In genomic region chr20:25718896-25719809, GRCh38 we compare ENCODE assay signal across 8 cellular contexts. TPM values are rescaled to one million over a fixed set of nuclear protein-coding genes. Genes with fewer than 3 reads are reported as not detected.
DNase-seq lines count a peak whose midpoint lies in the region; ATAC-seq lines count a peak whose summit lies in the region.
"Not testable (repeated sequence)": the region's sequence is repeated elsewhere in the genome, so short reads cannot be mapped to it uniquely, and the experiment has no call there.

No MANE protein-coding gene starts in this region.

- H3K4me3 ChIP-seq in CD8-positive, alpha-beta memory T cell (ENCODE audit: low read length), result peak overlapping the region; percentile 36

- peaks cover 0 to 29% (median 8%) of the 10 kb centered on the region in 3 donors for H3K36me3 Mint-ChIP-seq in CD8-positive, alpha-beta memory T cell
- not testable (repeated sequence) for H3K36me3 Mint-ChIP-seq in effector memory CD8-positive, alpha-beta T cell (ENCODE audit: insufficient read depth)
- H3K36me3 Mint-ChIP-seq in memory B cell, result peaks cover 37% of the 10 kb centered on the region
- H3K36me3 Mint-ChIP-seq in stimulated activated naive CD8-positive, alpha-beta T cell treated with anti-CD3 and anti-CD28 coated beads, Interleukin-15, Interleukin-2, amounts not matched to agents 100 ng/mL and 50 ng/mL, for 24 hours (ENCODE audit: low read depth), result peaks cover 26% of the 10 kb centered on the region

- not testable (repeated sequence) for H3K4me1 ChIP-seq in CD8-positive, alpha-beta memory T cell (ENCODE audit: insufficient read depth, low read length)

- not testable (repeated sequence) for H3K27me3 Mint-ChIP-seq in CD8-positive, alpha-beta memory T cell; effector memory CD8-positive, alpha-beta T cell; memory B cell; stimulated activated naive CD8-positive, alpha-beta T cell treated with anti-CD3 and anti-CD28 coated beads, Interleukin-15, Interleukin-2, amounts not matched to agents 100 ng/mL and 50 ng/mL, for 24 hours

- not testable (repeated sequence) for H3K27me3 ChIP-seq in CD8-positive, alpha-beta memory T cell (ENCODE audit: insufficient read depth, low read length, poor library complexity, severe bottlenecking)

- peak overlapping the region; percentile 27 to 83 (median 73) for H3K4me3 Mint-ChIP-seq in CD8-positive, alpha-beta memory T cell
- H3K4me3 Mint-ChIP-seq in effector memory CD8-positive, alpha-beta T cell, result peak overlapping the region; percentile 71 to 73
- peak overlapping the region; percentile 24 for H3K4me3 Mint-ChIP-seq in memory B cell
- H3K4me3 Mint-ChIP-seq in stimulated activated naive CD8-positive, alpha-beta T cell treated with anti-CD3 and anti-CD28 coated beads, Interleukin-15, Interleukin-2, amounts not matched to agents 100 ng/mL and 50 ng/mL, for 24 hours, result peak overlapping the region; percentile 40

- peak in 4 of 5 donors; percentile 23 to 72 (median 63) for DNase-seq in CD8-positive, alpha-beta memory T cell
- DNase-seq in NCI-H1105 (lab: John Stamatoyannopoulos, UW) (peak; percentile 14), NCI-H748 (lab: John Stamatoyannopoulos, UW; ENCODE audit: unreplicated experiment) (peak; percentile 59)
- peak; percentile 22 for DNase-seq in activated CD4-positive, alpha-beta T cell treated with anti-CD3 and anti-CD28 coated beads for 48 hours
- DNase-seq in activated effector memory CD4-positive, alpha-beta T cell treated with anti-CD3 and anti-CD28 coated beads, Interleukin-2, amount 50 U/mL, for 16 hours, result peak; percentile 70
- peak; percentile 39 to 48 (median 46) for DNase-seq in effector memory CD8-positive, alpha-beta T cell
- DNase-seq in memory B cell (ENCODE audit: low spot score in 2 of 2), result not testable (repeated sequence)

- peaks cover 14 to 27% (median 24%) of the 10 kb centered on the region in 3 donors for H3K4me1 Mint-ChIP-seq in CD8-positive, alpha-beta memory T cell
- H3K4me1 Mint-ChIP-seq in effector memory CD8-positive, alpha-beta T cell (ENCODE audit: low read depth in 2 of 2), result peaks cover 10 to 17% of the 10 kb centered on the region in 2 donors
- peaks cover 13% of the 10 kb centered on the region for H3K4me1 Mint-ChIP-seq in memory B cell
- peaks cover 25% of the 10 kb centered on the region for H3K4me1 Mint-ChIP-seq in stimulated activated naive CD8-positive, alpha-beta T cell treated with anti-CD3 and anti-CD28 coated beads, Interleukin-15, Interleukin-2, amounts not matched to agents 100 ng/mL and 50 ng/mL, for 24 hours (ENCODE audit: low read depth)

- CTCF ChIA-PET in CD8-positive, alpha-beta memory T cell (lab: Charles Lee), result not testable (repeated sequence)

- not testable (repeated sequence) for H3K27ac ChIP-seq in CD8-positive, alpha-beta memory T cell (ENCODE audit: low read depth, low read length)

- H3K27ac Mint-ChIP-seq in CD8-positive, alpha-beta memory T cell, result peak overlapping the region; percentile 75 to 94 (median 78)
- H3K27ac Mint-ChIP-seq in effector memory CD8-positive, alpha-beta T cell, result peak overlapping the region; percentile 86 to 88
- H3K27ac Mint-ChIP-seq in memory B cell, result not testable (repeated sequence)
- peak overlapping the region; percentile 63 for H3K27ac Mint-ChIP-seq in stimulated activated naive CD8-positive, alpha-beta T cell treated with anti-CD3 and anti-CD28 coated beads, Interleukin-15, Interleukin-2, amounts not matched to agents 100 ng/mL and 50 ng/mL, for 24 hours

- H3K36me3 ChIP-seq in CD8-positive, alpha-beta memory T cell (ENCODE audit: insufficient read depth, low read length), result not testable (repeated sequence)

- not testable (repeated sequence) for H3K9me3 ChIP-seq in CD8-positive, alpha-beta memory T cell (ENCODE audit: low read length)

- POLR2A ChIA-PET in CD8-positive, alpha-beta memory T cell (lab: Charles Lee), result not testable (repeated sequence)

- ATAC-seq in effector memory CD8-positive, alpha-beta T cell (replicated peaks); memory B cell (ENCODE audit: low read depth): not testable (repeated sequence)

- peaks cover 4 to 46% (median 15%) of the 10 kb centered on the region in 5 donors for H3K9me3 Mint-ChIP-seq in CD8-positive, alpha-beta memory T cell
- not testable (repeated sequence) for H3K9me3 Mint-ChIP-seq in effector memory CD8-positive, alpha-beta T cell
- peaks cover 15% of the 10 kb centered on the region for H3K9me3 Mint-ChIP-seq in memory B cell
- peaks cover 20% of the 10 kb centered on the region for H3K9me3 Mint-ChIP-seq in stimulated activated naive CD8-positive, alpha-beta T cell treated with anti-CD3 and anti-CD28 coated beads, Interleukin-15, Interleukin-2, amounts not matched to agents 100 ng/mL and 50 ng/mL, for 24 hours

RNA-seq across cellular contexts. Expression of gene ZNF337, which starts 22.5 kb away (rescaled TPM):
- 10 to 100 TPM; 12.5 to 12.7 TPM for total RNA-seq in CD8-positive, alpha-beta memory T cell
- polyA plus RNA-seq in CD8-positive, alpha-beta memory T cell, result 15.4 TPM
